Comparison of ENCODE assay signal across 9 cellular contexts in the genomic region with DNA sequence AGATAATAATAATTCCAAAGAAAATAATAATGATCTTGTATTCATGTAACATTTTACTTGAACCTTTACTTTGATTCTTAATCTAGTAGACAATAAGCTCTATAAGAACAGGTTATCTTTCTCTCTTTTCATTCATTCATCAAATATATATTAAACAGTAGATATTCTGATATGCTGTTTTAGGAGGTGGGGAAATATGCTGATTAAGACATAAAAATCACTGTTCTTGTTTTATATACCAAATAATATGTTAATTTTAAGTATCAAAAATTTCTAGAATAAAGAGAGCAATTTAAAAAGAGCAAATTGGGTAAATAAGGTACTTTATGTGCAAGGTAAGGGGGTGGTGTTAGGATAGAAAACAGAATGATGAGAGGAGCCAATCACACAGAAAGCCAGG.
"Had no signal": no experiment of that assay in that cellular context is flagged by ENCODE, and none has a peak within 500 bp of the region (broad histone marks: within the 10 kb centered on the region; RNA-seq: fewer than 3 reads in every experiment).

No MANE protein-coding gene starts in this region.

- H3K4me3 ChIP-seq: GM23248, HAP-1 had no signal

- H3K27ac Mint-ChIP-seq: HFFc6, IgD-negative memory B cell had no signal

- H3K27ac ChIP-seq: GM23248, HL-60 had no signal

- H3K36me3 Mint-ChIP-seq: IgD-negative memory B cell had no signal

- H3K4me1 ChIP-seq: HAP-1 had no signal

- H3K4me1 Mint-ChIP-seq: IgD-negative memory B cell had no signal

- H2AFZ ChIP-seq: GM23248 had no signal

- DNase-seq: GM23248, GOT3, H7, HFFc6, KG1 had no signal

- H3K9me3 ChIP-seq: HAP-1 had no signal

- H3K4me3 Mint-ChIP-seq: HFFc6, IgD-negative memory B cell had no signal

- H3K36me3 ChIP-seq: HAP-1 had no signal

- H3K27me3 Mint-ChIP-seq: IgD-negative memory B cell had no signal

- ATAC-seq: HCT116 had no signal

- H3K9ac ChIP-seq: GM23248 had no signal
